Comparison of ENCODE assay signal across 8 cellular contexts in genomic region chr3:146544929-146545528, GRCh38. TPM values are rescaled to one million over a fixed set of nuclear protein-coding genes. Genes with fewer than 3 reads are reported as not detected.
DNase-seq lines count a peak whose midpoint lies in the region; ATAC-seq and TF ChIP-seq lines count a peak whose summit lies in the region.

No MANE protein-coding gene starts in this region.

- DNase-seq in GM12865 (ENCODE audit: low read depth): no peak
- DNase-seq in ovary: peak in 1 of 5 donors; percentile 32
- no peak for DNase-seq in OCI-M2 (lab: John Stamatoyannopoulos, UW; ENCODE audit: unreplicated experiment)
- no peak for DNase-seq in NCI-H2029 treated with DMSO at 0.1 percent for 48 hours (lab: John Stamatoyannopoulos, UW)
- no peak for DNase-seq in midbrain (lab: John Stamatoyannopoulos, UW)

- H3K4me3 ChIP-seq in GM12865 (ENCODE audit: low read depth, low read length) (peak overlapping the region; percentile 69), Loucy (ENCODE audit: low read length, poor library complexity, severe bottlenecking) (peak overlapping the region; percentile 95), endocrine pancreas (ENCODE audit: control insufficient read depth, insufficient read depth, low read length) (peak overlapping the region; percentile 75), ovary (peak overlapping the region; percentile 59)

- ATAC-seq in GM21515 (IDR thresholded peaks at IDR 0.05; ENCODE audit: unreplicated experiment): no peak

- no peaks in the 10 kb centered on the region for H3K9me2 ChIP-seq in Loucy (replicated peaks; ENCODE audit: low read depth, low read length)

- WGBS in ovary, 3 donors: 44 to 53% (median 51%) methylated on average over 8 of the region's 8 CpGs

- H4K20me1 ChIP-seq in Loucy (ENCODE audit: insufficient read depth, low read length, poor library complexity, severe bottlenecking): peaks cover 39% of the 10 kb centered on the region

- H3K36me3 ChIP-seq in Loucy (ENCODE audit: insufficient read depth, low read length) (no peaks in the 10 kb centered on the region), endocrine pancreas (ENCODE audit: control insufficient read depth, insufficient read depth, low read length) (no peaks in the 10 kb centered on the region), ovary (no peaks in the 10 kb centered on the region)

- peaks cover 43% of the 10 kb centered on the region for H3K79me2 ChIP-seq in Loucy (ENCODE audit: insufficient read depth, low read length)

- peaks cover 3% of the 10 kb centered on the region; the same call in 1 of the 2 replicates for H3F3A ChIP-seq in Loucy (ENCODE audit: low read depth)

- H3K9ac ChIP-seq in Loucy (ENCODE audit: low read depth, low read length, poor library complexity, severe bottlenecking) (peak overlapping the region; percentile 92), endocrine pancreas (ENCODE audit: control insufficient read depth, insufficient read depth, low read length) (no peak overlapping the region)

- H3K4me1 ChIP-seq in Loucy (ENCODE audit: insufficient read depth, low read length, poor library complexity, severe bottlenecking) (peaks cover 35% of the 10 kb centered on the region), endocrine pancreas (ENCODE audit: control insufficient read depth, insufficient read depth, low read length) (peaks cover 5% of the 10 kb centered on the region), ovary (ENCODE audit: insufficient read depth) (peaks cover 5% of the 10 kb centered on the region)

- H2AFZ ChIP-seq in Loucy (ENCODE audit: low read length): peak overlapping the region; percentile 98

- no peak for TF ChIP-seq CTCF in GM12865 (IDR thresholded peaks at IDR 0.05; ENCODE audit: insufficient read depth, low read depth, low read length, missing control alignments)
- no peak for TF ChIP-seq CTCF in Loucy (conservative IDR thresholded peaks at IDR 0.05; ENCODE audit: low read length)
- TF ChIP-seq CTCF in ovary (IDR thresholded peaks at IDR 0.05): no peak

- no peaks in the 10 kb centered on the region for H3K27me3 ChIP-seq in Loucy (ENCODE audit: insufficient read depth, low read length, poor library complexity, severe bottlenecking)
- H3K27me3 ChIP-seq in endocrine pancreas (ENCODE audit: control insufficient read depth, insufficient read depth, low read length): no peaks in the 10 kb centered on the region
- no peaks in the 10 kb centered on the region for H3K27me3 ChIP-seq in ovary

- H3K9me3 ChIP-seq in Loucy (ENCODE audit: insufficient read depth, low read depth, low read length): no peaks in the 10 kb centered on the region
- no peaks in the 10 kb centered on the region for H3K9me3 ChIP-seq in endocrine pancreas (ENCODE audit: control insufficient read depth, low read length)
- H3K9me3 ChIP-seq in ovary: no peaks in the 10 kb centered on the region

- no peak for TF ChIP-seq POLR2A in ovary (IDR thresholded peaks at IDR 0.05)

- intact Hi-C loops in ovary (cut with DNase I): loop anchor here in 1 of 4 donors (10.0 kb wide), 1 partner anchor 290 kb away; the partner anchor contains the start of gene PLSCR4

- H3K27ac ChIP-seq in ovary: peak overlapping the region; percentile 98

- no peak for TF ChIP-seq EP300 in ovary (IDR thresholded peaks at IDR 0.05)

- H3K4me2 ChIP-seq in Loucy (ENCODE audit: low read depth, low read length, poor library complexity, severe bottlenecking): peak overlapping the region; percentile 91

RNA-seq across cellular contexts. Expression of gene PLSCR1, which starts 0.6 kb away (rescaled TPM):
- total RNA-seq in ovary: 100 to 1,000 TPM in 5 of 7 donors, 10 to 100 TPM in 2; 74.4 to 156 (median 117) TPM
- 10 to 100 TPM; 56.6 to 63.9 TPM for polyA plus RNA-seq in ovary
